In genomic region chr2:120391382-120391781, GRCh38 we compare ENCODE assay signal across 10 cellular contexts. TPM values are rescaled to one million over a fixed set of nuclear protein-coding genes. Genes with fewer than 3 reads are reported as not detected.
A peak's percentile ranks its signal among the peaks of the same experiment; 100 is the strongest.
DNase-seq lines count a peak whose midpoint lies in the region; ATAC-seq, FAIRE-seq and TF ChIP-seq lines count a peak whose summit lies in the region.
"Not testable (repeated sequence)": the region's sequence is repeated elsewhere in the genome, so short reads cannot be mapped to it uniquely, and the experiment has no call there.
"Had no signal": no experiment of that assay in that cellular context is flagged by ENCODE, and none has a peak within 500 bp of the region (broad histone marks: within the 10 kb centered on the region; RNA-seq: fewer than 3 reads in every experiment).

No MANE protein-coding gene starts in this region.

- not testable (repeated sequence) for H3K4me1 ChIP-seq in GM12878 (ENCODE audit: control insufficient read depth, insufficient read depth, low read length); neural progenitor cell
- H3K4me1 ChIP-seq in HepG2 (ENCODE audit: insufficient read depth, low read length): peaks cover 19% of the 10 kb centered on the region

- not testable (repeated sequence) for H3K79me2 ChIP-seq in GM12878 (ENCODE audit: control insufficient read depth, insufficient read depth, low read length); HepG2 (ENCODE audit: insufficient read depth, low read length); neural progenitor cell (ENCODE audit: low read depth)

- peak; percentile 38 for FAIRE-seq in GM12892 (lab: Jason Lieb, UNC)
- FAIRE-seq in GM12878 (lab: Jason Lieb, UNC): peak; percentile 41
- FAIRE-seq in colon (lab: Jason Lieb, UNC): peak; percentile 49
- FAIRE-seq in HepG2 (lab: Jason Lieb, UNC): not testable (repeated sequence)

- not testable (repeated sequence) for H3K4me2 ChIP-seq in GM12878 (ENCODE audit: control insufficient read depth, insufficient read depth); HepG2 (ENCODE audit: low read depth, low read length); neural progenitor cell

- not testable (repeated sequence) for H3K4me1 Mint-ChIP-seq in neural progenitor cell

- H3F3A ChIP-seq in neural progenitor cell (ENCODE audit: low read depth): peaks cover 10% of the 10 kb centered on the region

- not testable (repeated sequence) for H3K4me3 ChIP-seq in GM12864 (ENCODE audit: low read depth, low read length); GM12878; HepG2 (replicated peaks in 1 of 3; ENCODE audit: insufficient read depth in 1 of 3, low read depth in 2 of 3, low read length in 3 of 3); neural progenitor cell

- BruUV-seq in GM12878 (replicated peaks; lab: Mats Ljungman, UMichigan); HepG2 (replicated peaks; lab: Mats Ljungman, UMichigan): not testable (repeated sequence)

- not testable (repeated sequence) for TF ChIP-seq POLR2A in GM12892 (IDR thresholded peaks at IDR 0.05; ENCODE audit: low read depth, low read length); GM12878 (IDR thresholded peaks at IDR 0.05; ENCODE audit: low read depth, low read length); HepG2 (IDR thresholded peaks at IDR 0.05; ENCODE audit: insufficient read depth in 1 of 2, low read depth in 2 of 2, low read length in 2 of 2)

- TF ChIP-seq CTCF in GM12864 (IDR thresholded peaks at IDR 0.05; ENCODE audit: low read depth, low read length, missing control alignments); GM12878 (IDR thresholded peaks at IDR 0.05 in 2 of 3, conservative IDR thresholded peaks at IDR 0.05 in 1 of 3; ENCODE audit: control insufficient read depth in 2 of 3, extremely low read depth in 1 of 3, insufficient read depth in 1 of 3, low read depth in 3 of 3, low read length in 3 of 3); HepG2 (CRISPR knock-in tag; IDR thresholded peaks at IDR 0.05); neural progenitor cell (IDR thresholded peaks at IDR 0.05): not testable (repeated sequence)

- peak; percentile 2 for DNase-seq in GM12864 (ENCODE audit: low read depth)
- DNase-seq in GM12892 (ENCODE audit: insufficient read length); GM12878 (ENCODE audit: low read depth, low spot score); HepG2 (ENCODE audit: low spot score); neural progenitor cell (ENCODE audit: low spot score): not testable (repeated sequence)

- RAD21 ChIA-PET in GM12878 (lab: Charles Lee; ENCODE audit: unreplicated experiment): not testable (repeated sequence)

- not testable (repeated sequence) for H2AFZ ChIP-seq in GM12878 (ENCODE audit: control insufficient read depth, low read depth, low read length); HepG2 (ENCODE audit: low read length); neural progenitor cell (replicated peaks)

- H3K9me3 Mint-ChIP-seq in neural progenitor cell: not testable (repeated sequence)

- POLR2A ChIA-PET in GM12878 (lab: Charles Lee); HepG2 (lab: Yijun Ruan, JAX): not testable (repeated sequence)

- H3K9me3 ChIP-seq in GM12878 (replicated peaks; ENCODE audit: control insufficient read depth, insufficient read depth, low read length); HepG2 (ENCODE audit: low read length); neural progenitor cell (ENCODE audit: low read depth): not testable (repeated sequence)

- peak overlapping the region; percentile 66 for H3K27ac Mint-ChIP-seq in neural progenitor cell

- not testable (repeated sequence) for TF ChIP-seq EP300 in GM12878 (IDR thresholded peaks at IDR 0.05; ENCODE audit: borderline replicate concordance in 1 of 2, control insufficient read depth in 1 of 2, low read depth in 2 of 2, low read length in 2 of 2); HepG2 (IDR thresholded peaks at IDR 0.05; ENCODE audit: low read depth in 2 of 2, low read length in 2 of 2); HepG2 (CRISPR knock-in tag; IDR thresholded peaks at IDR 0.05; ENCODE audit: borderline replicate concordance)

- intact Hi-C loops in GM12878 (cut with micrococcal nuclease; ENCODE audit: unreplicated experiment); HepG2 (cut with micrococcal nuclease; ENCODE audit: unreplicated experiment): not testable (repeated sequence)

- H3K36me3 Mint-ChIP-seq in neural progenitor cell: not testable (repeated sequence)

- H4K20me1 ChIP-seq in GM12878 (ENCODE audit: control insufficient read depth, insufficient read depth); HepG2 (ENCODE audit: insufficient read depth, low read length); neural progenitor cell (ENCODE audit: low read depth): not testable (repeated sequence)

- H3K36me3 ChIP-seq in GM12878 (ENCODE audit: control insufficient read depth in 2 of 2, insufficient read depth in 2 of 2, low read length in 1 of 2); HepG2 (replicated peaks in 1 of 2; ENCODE audit: control insufficient read depth in 1 of 2, insufficient read depth in 2 of 2, low read length in 2 of 2); neural progenitor cell: not testable (repeated sequence)

- ATAC-seq in GM12878, HepG2: not testable (repeated sequence)

- H3K4me3 Mint-ChIP-seq in neural progenitor cell: not testable (repeated sequence)

- not testable (repeated sequence) for H3K27ac ChIP-seq in GM12878 (ENCODE audit: control insufficient read depth, insufficient read depth); HepG2 (ENCODE audit: extremely low read length, insufficient read depth, low read length); neural progenitor cell

- not testable (repeated sequence) for H3K9ac ChIP-seq in GM12878 (ENCODE audit: control insufficient read depth, insufficient read depth, low read length); HepG2 (ENCODE audit: insufficient read depth, low read depth, low read length); neural progenitor cell

- 2% methylated on average over 2 of the region's 2 CpGs for WGBS in GM12878 (ENCODE audit: insufficient coverage, insufficient replicate concordance, low lambda C conversion rate, missing lambda C conversion rate)
- 21% methylated on average over 2 of the region's 2 CpGs for WGBS in HepG2 (ENCODE audit: low lambda C conversion rate)

- H3K27me3 ChIP-seq in GM12878 (replicated peaks in 1 of 2; ENCODE audit: control insufficient read depth in 2 of 2, insufficient read depth in 2 of 2, low read length in 1 of 2); HepG2 (ENCODE audit: control insufficient read depth in 1 of 2, insufficient read depth in 2 of 2, low read length in 2 of 2); neural progenitor cell: not testable (repeated sequence)

- in situ Hi-C loops in GM12878 (cut with MboI); HepG2 (cut with HindIII; ENCODE audit: extremely low pct_ligation_motif_present, low pct_unique_long_range_greater_than_20kb): not testable (repeated sequence)

- SMC1A ChIA-PET in GM12878 (lab: Charles Lee; ENCODE audit: uncharacterized antibody, unreplicated experiment): interaction anchor here (0.5 kb wide), 1 partner anchor 1167 kb away, joined by 3 read pairs; no protein-coding TSS in a partner anchor

- TF ChIP-seq RAD21 in GM12878 (IDR thresholded peaks at IDR 0.05; ENCODE audit: insufficient read depth, low read depth, low read length); HepG2 (CRISPR knock-in tag; IDR thresholded peaks at IDR 0.05): not testable (repeated sequence)

- CTCF ChIA-PET in GM12878 (lab: Yijun Ruan, JAX); HepG2 (lab: Yijun Ruan, JAX; ENCODE audit: low intra/inter-chr PET ratio, low total read pairs): not testable (repeated sequence)

- H3K27me3 Mint-ChIP-seq in neural progenitor cell (ENCODE audit: insufficient read depth, low read depth): not testable (repeated sequence)

RNA-seq across cellular contexts. Expression of gene INHBB, which starts 45.4 kb away (rescaled TPM):
- polyA plus RNA-seq in GM12892 (2012; ENCODE audit: missing spikeins): not detected
- total RNA-seq in GM12878 (2013; cell fraction: nucleolus; rRNA removed): not detected in 2 replicates
- total RNA-seq in GM12878 (2014; rRNA removed) (not detected in 2 replicates), GM12878 (2014; rRNA removed; fragmentation: Illumina TruSeq; extraction: Trizol) (not detected in 2 replicates), GM12878 (2021) (0.05 and 0.11 TPM in 2 replicates), HepG2 (2016; rRNA removed; fragmentation: Illumina TruSeq; extraction: Trizol) (0.17 and 0.20 TPM in 2 replicates), neural progenitor cell (ENCODE audit: low replicate concordance) (not detected in 2 replicates)
- polyA plus RNA-seq in GM12878 (2011; ENCODE audit: low read depth): not detected
- polyA plus RNA-seq in GM12878 (2011; rRNA removed) (not detected in 2 replicates), GM12878 (2014; fragmentation: Illumina TruSeq; extraction: Trizol) (not detected in 2 replicates), GM12878 (2014; fragmentation: Nextera tagmentation; extraction: Ambion mirVana) (not detected), GM12878 (2014; rRNA removed) (not detected in 2 replicates), GM12878 (2016; fragmentation: Nextera tagmentation; extraction: Ambion mirVana) (not detected), HepG2 (2011; rRNA removed) (1.7 and 2.4 TPM in 2 replicates)
- not detected in 2 replicates for polyA plus RNA-seq in GM12878 (2011; cell fraction: cytosol; rRNA removed)
- not detected in 2 replicates for polyA plus RNA-seq in GM12878 (2011; cell fraction: nucleus; rRNA removed)
- not detected in 2 replicates for polyA plus RNA-seq in GM12878 (2012)
- not detected in 2 replicates for polyA minus RNA-seq in GM12878 (2011; rRNA and poly(A)+ RNA removed)
- not detected in 2 replicates for polyA minus RNA-seq in GM12878 (2011; cell fraction: cytosol; rRNA and poly(A)+ RNA removed)
- not detected in 2 replicates for polyA minus RNA-seq in GM12878 (2011; cell fraction: nucleus; rRNA and poly(A)+ RNA removed)
- total RNA-seq in HepG2 (2016; cell fraction: cytosol; rRNA removed; fragmentation: Illumina TruSeq; extraction: Trizol; ENCODE audit: low read depth): not detected in 2 replicates
- total RNA-seq in HepG2 (2016; cell fraction: insoluble cytoplasmic fraction; rRNA removed; fragmentation: Illumina TruSeq; extraction: Trizol): 0.09 and 0.19 TPM in 2 replicates
- 0.09 and 0.10 TPM in 2 replicates for total RNA-seq in HepG2 (2016; cell fraction: membrane; rRNA removed; fragmentation: Illumina TruSeq; extraction: Trizol)
- 0.40 and 0.47 TPM in 2 replicates for total RNA-seq in HepG2 (2016; cell fraction: nucleus; rRNA removed; fragmentation: Illumina TruSeq; extraction: Trizol)
- polyA plus RNA-seq in HepG2 (2011; cell fraction: cytosol; rRNA removed): 2.2 and 2.3 TPM in 2 replicates
- polyA plus RNA-seq in HepG2 (2011; cell fraction: nucleus; rRNA removed): 2.0 and 2.4 TPM in 2 replicates
- polyA plus RNA-seq in HepG2 (2012): 0.34 and 0.88 TPM in 2 replicates
- polyA plus RNA-seq in HepG2 (2016; cell fraction: cytosol; fragmentation: Illumina TruSeq; extraction: Trizol; ENCODE audit: low read depth): 0.05 TPM in 1 of 2 replicates, not detected in the other
- polyA plus RNA-seq in HepG2 (2016; cell fraction: insoluble cytoplasmic fraction; fragmentation: Illumina TruSeq; extraction: Trizol; ENCODE audit: low read depth): 0.10 and 0.17 TPM in 2 replicates
- polyA plus RNA-seq in HepG2 (2016; cell fraction: membrane; fragmentation: Illumina TruSeq; extraction: Trizol; ENCODE audit: low read depth): 0.06 TPM in 2 replicates
- polyA plus RNA-seq in HepG2 (2016; cell fraction: nucleus; fragmentation: Illumina TruSeq; extraction: Trizol; ENCODE audit: insufficient read depth, low read depth): 0.37 and 0.68 TPM in 2 replicates
- polyA minus RNA-seq in HepG2 (2011; rRNA and poly(A)+ RNA removed; ENCODE audit: low replicate concordance): 4.0 TPM in 1 of 2 replicates, not detected in the other
- polyA minus RNA-seq in HepG2 (2011; cell fraction: cytosol; rRNA and poly(A)+ RNA removed): 2.7 TPM in 2 replicates
- polyA minus RNA-seq in HepG2 (2011; cell fraction: nucleus; rRNA and poly(A)+ RNA removed): 0.90 and 1.1 TPM in 2 replicates
- total RNA-seq: CD4-positive, alpha-beta memory T cell; CD4-positive, CD25-positive, alpha-beta regulatory T cell; CD8-positive, alpha-beta memory T cell had no signal
- polyA plus RNA-seq: CD14-positive monocyte; CD4-positive, alpha-beta memory T cell; CD4-positive, CD25-positive, alpha-beta regulatory T cell; CD8-positive, alpha-beta memory T cell had no signal
